In genomic region chr13:99606322-99607089, GRCh38 we compare ENCODE assay signal across 1 cellular context.
TF ChIP-seq lines count a peak whose summit lies in the region.

TSS of gene CLYBL (plus strand) at chr13:99606690.

TF ChIP-seq in H1, 55 proteins besides CTCF, POLR2A, EP300 and RAD21:
- TF ChIP-seq CBX5 (IDR thresholded peaks at IDR 0.05; ENCODE audit: low read depth, low read length) (no peak), POLR2AphosphoS5 (IDR thresholded peaks at IDR 0.05; ENCODE audit: low read depth, low read length) (peak; percentile 88; the same call in 1 of the 2 replicates), KDM4A (IDR thresholded peaks at IDR 0.05; ENCODE audit: low read depth, low read length, severe bottlenecking) (peak; percentile 53), SIN3A (conservative IDR thresholded peaks at IDR 0.05 in 1 of 2, IDR thresholded peaks at IDR 0.05 in 1 of 2; ENCODE audit: low read depth in 1 of 2, low read length in 2 of 2) (peak in 1 of 2 experiments; percentile 49; a peak in 1 of 4 replicates), NANOG (IDR thresholded peaks at IDR 0.05; ENCODE audit: insufficient read depth, low read depth, low read length, poor library complexity, severe bottlenecking) (no peak), CREB1 (IDR thresholded peaks at IDR 0.05) (peak; percentile 59; the same call in 1 of the 2 replicates), SRF (IDR thresholded peaks at IDR 0.05; ENCODE audit: low read depth, low read length) (no peak), BACH1 (IDR thresholded peaks at IDR 0.05; ENCODE audit: low read length) (no peak), YY1 (IDR thresholded peaks at IDR 0.05; ENCODE audit: low read depth, low read length) (peak; percentile 89), TAF7 (optimal IDR thresholded peaks at IDR 0.05; ENCODE audit: borderline replicate concordance, low read depth, low read length) (peak; percentile 77), HDAC2 (IDR thresholded peaks at IDR 0.05; ENCODE audit: borderline replicate concordance in 1 of 2, low read depth in 2 of 2, low read length in 2 of 2) (no peak; a peak in 1 of 4 replicates), KDM1A (IDR thresholded peaks at IDR 0.05; ENCODE audit: borderline replicate concordance, low read length) (peak; percentile 85), ASH2L (IDR thresholded peaks at IDR 0.05; ENCODE audit: low read length) (peak; percentile 94), TBP (IDR thresholded peaks at IDR 0.05; ENCODE audit: low read depth, low read length) (peak; percentile 81; the same call in 1 of the 2 replicates), RFX5 (IDR thresholded peaks at IDR 0.05; ENCODE audit: borderline replicate concordance, low read depth, low read length) (no peak), TEAD4 (IDR thresholded peaks at IDR 0.05; ENCODE audit: low read depth, low read length) (peak; percentile 88), CHD7 (IDR thresholded peaks at IDR 0.05; ENCODE audit: insufficient replicate concordance, low read length) (no peak), EZH2 (IDR thresholded peaks at IDR 0.05; ENCODE audit: low read depth, low read length, severe bottlenecking) (no peak), JUND (IDR thresholded peaks at IDR 0.05; ENCODE audit: low read length) (no peak), RBBP5 (IDR thresholded peaks at IDR 0.05; ENCODE audit: borderline replicate concordance, low read depth, low read length) (peak; percentile 90; the same call in 1 of the 2 replicates), GABPA (IDR thresholded peaks at IDR 0.05; ENCODE audit: borderline replicate concordance, insufficient read depth, low read length) (no peak), PHF8 (conservative IDR thresholded peaks at IDR 0.05; ENCODE audit: low read depth, low read length) (peak; percentile 84), ATF3 (IDR thresholded peaks at IDR 0.05; ENCODE audit: insufficient read depth, low read depth, low read length) (no peak), E2F6 (IDR thresholded peaks at IDR 0.05) (peak; percentile 62; the same call in 1 of the 2 replicates), CBX8 (IDR thresholded peaks at IDR 0.05; ENCODE audit: borderline replicate concordance, low read depth, low read length) (no peak), EGR1 (IDR thresholded peaks at IDR 0.05; ENCODE audit: borderline replicate concordance, low read depth, low read length) (0 out of 2 replicates have a peak, but pooled peaks have one; percentile 24), JUN (IDR thresholded peaks at IDR 0.05; ENCODE audit: low read depth, low read length) (no peak), CTBP2 (IDR thresholded peaks at IDR 0.05; ENCODE audit: borderline replicate concordance, insufficient read depth, insufficient read length, low read length) (peak; percentile 6), CHD2 (IDR thresholded peaks at IDR 0.05; ENCODE audit: low read length) (no peak), MAX (IDR thresholded peaks at IDR 0.05) (peak; percentile 79), SIRT6 (IDR thresholded peaks at IDR 0.05; ENCODE audit: low read length) (no peak), TAF1 (IDR thresholded peaks at IDR 0.05; ENCODE audit: low read depth, low read length) (peak; percentile 95)
